Comparison of ENCODE assay signal across 25 cellular contexts in genomic region chr18:3675994-3676393, GRCh38.
"Had no signal": no experiment of that assay in that cellular context is flagged by ENCODE, and none has a peak within 500 bp of the region (broad histone marks: within the 10 kb centered on the region; RNA-seq: fewer than 3 reads in every experiment).

No MANE protein-coding gene starts in this region.

- H3K36me3 Mint-ChIP-seq: activated naive CD4-positive, alpha-beta T cell treated with anti-CD3 and anti-CD28 coated beads, Interleukin-2, amount 50 U/mL, for 24 hours; natural killer cell; stimulated activated effector memory CD8-positive, alpha-beta T cell treated with anti-CD3 and anti-CD28 coated beads, Interleukin-12 subunit alpha, Interleukin-12 subunit beta, amount 100 ng/mL, for 72 hours; type B pancreatic cell had no signal

- H3K4me1 Mint-ChIP-seq: activated CD4-positive, alpha-beta memory T cell treated with anti-CD3 and anti-CD28 coated beads, Interleukin-2, amount 10 ng/mL, durations not matched to agents 7 days and 5 days; activated CD4-positive, alpha-beta T cell treated with anti-CD3 and anti-CD28 coated beads, Interleukin-2, amount 10 ng/mL, durations not matched to agents 24 days and 14 days; activated naive CD4-positive, alpha-beta T cell treated with anti-CD3 and anti-CD28 coated beads, Interleukin-2, amount 50 U/mL, for 24 hours; activated naive CD8-positive, alpha-beta T cell treated with anti-CD3 and anti-CD28 coated beads, Interleukin-2, amount 50 U/mL, for 24 hours; natural killer cell; stimulated activated effector memory CD8-positive, alpha-beta T cell treated with anti-CD3 and anti-CD28 coated beads, Interleukin-12 subunit alpha, Interleukin-12 subunit beta, amount 100 ng/mL, for 72 hours had no signal

- DNase-seq: activated CD4-positive, alpha-beta memory T cell treated with anti-CD3 and anti-CD28 coated beads, Interleukin-2, amount 10 ng/mL, durations not matched to agents 7 days and 5 days; activated CD4-positive, alpha-beta T cell treated with anti-CD3 and anti-CD28 coated beads, Interleukin-2, amount 10 ng/mL, durations not matched to agents 24 days and 14 days; activated naive CD8-positive, alpha-beta T cell treated with anti-CD3 and anti-CD28 coated beads, Interleukin-2, amount 50 U/mL, for 24 hours; activated T-cell treated with anti-CD3 and anti-CD28 coated beads, Interleukin-2, amount 50 U/mL, for 48 hours; amygdala; caudate nucleus; cortex of kidney; effector memory CD8-positive, alpha-beta T cell; heart left ventricle; mesendoderm; natural killer cell; occipital lobe; psoas muscle; sigmoid colon; small intestine; stimulated activated CD4-positive, alpha-beta T cell treated with anti-CD3 and anti-CD28 coated beads, Interleukin-4, amount 100 ng/mL, for 24 hours had no signal

- H3K27ac Mint-ChIP-seq: activated CD4-positive, alpha-beta memory T cell treated with anti-CD3 and anti-CD28 coated beads, Interleukin-2, amount 10 ng/mL, durations not matched to agents 7 days and 5 days; activated CD4-positive, alpha-beta T cell treated with anti-CD3 and anti-CD28 coated beads, Interleukin-2, amount 10 ng/mL, durations not matched to agents 24 days and 14 days; activated naive CD4-positive, alpha-beta T cell treated with anti-CD3 and anti-CD28 coated beads, Interleukin-2, amount 50 U/mL, for 24 hours; activated naive CD8-positive, alpha-beta T cell treated with anti-CD3 and anti-CD28 coated beads, Interleukin-2, amount 50 U/mL, for 24 hours; activated T-helper 2 cell treated with anti-CD3 and anti-CD28 coated beads, Interferon-gamma antibody, Interleukin-2, Interleukin-4, amounts not matched to agents 10 μg/mL and 5 μg/mL and 100 μg/mL, durations not matched to agents 14 hours and 24 hours and 36 hours; effector memory CD8-positive, alpha-beta T cell; natural killer cell; neural progenitor cell; stimulated activated effector memory CD8-positive, alpha-beta T cell treated with anti-CD3 and anti-CD28 coated beads, Interleukin-12 subunit alpha, Interleukin-12 subunit beta, amount 100 ng/mL, for 72 hours; stimulated activated naive CD8-positive, alpha-beta T cell treated with anti-CD3 and anti-CD28 coated beads, Interleukin-15, Interleukin-2, amounts not matched to agents 100 ng/mL and 50 ng/mL, for 24 hours; type B pancreatic cell had no signal

- H3K36me3 ChIP-seq: heart left ventricle, neural progenitor cell, sigmoid colon, vagina had no signal

- H3K4me3 Mint-ChIP-seq: activated CD4-positive, alpha-beta memory T cell treated with anti-CD3 and anti-CD28 coated beads, Interleukin-2, amount 10 ng/mL, durations not matched to agents 7 days and 5 days; activated CD4-positive, alpha-beta T cell treated with anti-CD3 and anti-CD28 coated beads, Interleukin-2, amount 10 ng/mL, durations not matched to agents 24 days and 14 days; activated naive CD4-positive, alpha-beta T cell treated with anti-CD3 and anti-CD28 coated beads, Interleukin-2, amount 50 U/mL, for 24 hours; activated naive CD8-positive, alpha-beta T cell treated with anti-CD3 and anti-CD28 coated beads, Interleukin-2, amount 50 U/mL, for 24 hours; effector memory CD8-positive, alpha-beta T cell; natural killer cell; neural progenitor cell; stimulated activated effector memory CD8-positive, alpha-beta T cell treated with anti-CD3 and anti-CD28 coated beads, Interleukin-12 subunit alpha, Interleukin-12 subunit beta, amount 100 ng/mL, for 72 hours; stimulated activated naive CD8-positive, alpha-beta T cell treated with anti-CD3 and anti-CD28 coated beads, Interleukin-15, Interleukin-2, amounts not matched to agents 100 ng/mL and 50 ng/mL, for 24 hours; type B pancreatic cell had no signal

- H3K9me3 Mint-ChIP-seq: activated naive CD4-positive, alpha-beta T cell treated with anti-CD3 and anti-CD28 coated beads, Interleukin-2, amount 50 U/mL, for 24 hours; activated naive CD8-positive, alpha-beta T cell treated with anti-CD3 and anti-CD28 coated beads, Interleukin-2, amount 50 U/mL, for 24 hours; effector memory CD8-positive, alpha-beta T cell; natural killer cell; stimulated activated effector memory CD8-positive, alpha-beta T cell treated with anti-CD3 and anti-CD28 coated beads, Interleukin-12 subunit alpha, Interleukin-12 subunit beta, amount 100 ng/mL, for 72 hours had no signal

- H3K9me3 ChIP-seq: heart left ventricle, psoas muscle, sigmoid colon, vagina had no signal

- H3K4me3 ChIP-seq: heart left ventricle, neural progenitor cell, psoas muscle, sigmoid colon, vagina had no signal

- H3K4me1 ChIP-seq: parathyroid adenoma, psoas muscle, sigmoid colon, vagina had no signal

- H3K27me3 Mint-ChIP-seq: type B pancreatic cell had no signal

- H3K27ac ChIP-seq: foreskin keratinocyte, heart left ventricle, neural progenitor cell, parathyroid adenoma, psoas muscle, sigmoid colon, vagina had no signal

- H3K27me3 ChIP-seq: foreskin keratinocyte, heart left ventricle, neural progenitor cell, sigmoid colon, vagina had no signal
